ENCODE assay signal across 6 cellular contexts in the genomic region with DNA sequence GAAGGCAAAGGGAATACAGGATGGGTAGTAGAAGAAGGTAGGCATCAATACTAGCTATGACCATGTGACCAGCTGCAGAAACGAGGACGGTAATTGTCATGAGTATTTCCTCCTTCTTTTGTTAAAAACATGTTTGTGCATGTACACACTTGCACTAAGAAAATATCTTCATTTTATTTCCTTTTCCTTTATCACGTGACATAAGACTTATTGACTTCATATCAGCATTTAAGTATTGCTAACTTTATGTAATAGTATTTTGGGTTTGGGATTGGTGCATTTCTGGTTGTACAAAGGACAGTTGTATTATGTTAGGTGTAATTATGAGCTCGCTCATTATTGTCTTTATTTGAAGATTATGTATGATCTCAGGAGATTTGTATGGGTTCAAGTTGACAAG. TPM values are rescaled to one million over a fixed set of nuclear protein-coding genes. Genes with fewer than 3 reads are reported as not detected.
"Had no signal": no experiment of that assay in that cellular context is flagged by ENCODE, and none has a peak within 500 bp of the region (broad histone marks: within the 10 kb centered on the region; RNA-seq: fewer than 3 reads in every experiment).

No MANE protein-coding gene starts in this region.

RNA-seq across cellular contexts. Expression of a gene that starts 33.7 kb away (rescaled TPM):
- total RNA-seq: natural killer cell treated with Interleukin-12 subunit alpha and Interleukin-12 subunit beta and Interleukin-15 and Interleukin-18, amount 100 ng/mL, for 72 hours; osteocyte; pancreas; right atrium auricular region; thoracic aorta; vagina had no signal
- polyA plus RNA-seq: pancreas had no signal
